ENCODE assay signal across 1 cellular context in genomic region chr7:116499168-116500070, GRCh38.
TF ChIP-seq lines count a peak whose summit lies in the region.

TSS of gene CAV2 (plus strand) at chr7:116499738. CDS start at chr7:116499782, 44 bp downstream.

TF ChIP-seq in HepG2, 621 proteins besides CTCF, POLR2A, EP300 and RAD21 (continued from another document):
- peak; percentile 48; the same call in 1 of the 2 replicates for TF ChIP-seq MAX (IDR thresholded peaks at IDR 0.05)
- TF ChIP-seq ATF7-NPFF (CRISPR knock-in tag; IDR thresholded peaks at IDR 0.05; ENCODE audit: low read depth) = 0 out of 2 replicates have a peak, but pooled peaks have one; percentile 43
- TF ChIP-seq MAZ (IDR thresholded peaks at IDR 0.05; ENCODE audit: borderline replicate concordance, low read depth, low read length) = no peak
- 0 out of 2 replicates have a peak, but pooled peaks have one; percentile 27 for TF ChIP-seq MAZ (CRISPR knock-in tag; IDR thresholded peaks at IDR 0.05; ENCODE audit: low read depth)
- TF ChIP-seq TEAD3 (CRISPR knock-in tag; optimal IDR thresholded peaks at IDR 0.05; ENCODE audit: borderline replicate concordance) = no peak
- TF ChIP-seq SALL1 (CRISPR knock-in tag; IDR thresholded peaks at IDR 0.05) = peak; percentile 6; the same call in 1 of the 2 replicates
- no peak for TF ChIP-seq ZNF766 (CRISPR knock-in tag; IDR thresholded peaks at IDR 0.05; ENCODE audit: borderline replicate concordance)
- peak; percentile 54; the same call in 1 of the 2 replicates for TF ChIP-seq TFDP1 (CRISPR knock-in tag; IDR thresholded peaks at IDR 0.05; ENCODE audit: borderline replicate concordance)
- 0 out of 2 replicates have a peak, but pooled peaks have one; percentile 38 for TF ChIP-seq ZNF772 (CRISPR knock-in tag; IDR thresholded peaks at IDR 0.05)
- TF ChIP-seq UBTF (CRISPR knock-in tag; IDR thresholded peaks at IDR 0.05) = peak; percentile 52; the same call in 1 of the 2 replicates
- peak; percentile 25; the same call in 1 of the 2 replicates for TF ChIP-seq GABPB1 (CRISPR knock-in tag; IDR thresholded peaks at IDR 0.05)
- TF ChIP-seq ZNF782 (CRISPR knock-in tag; IDR thresholded peaks at IDR 0.05; ENCODE audit: borderline replicate concordance) = 0 out of 2 replicates have a peak, but pooled peaks have one; percentile 4
- TF ChIP-seq ZNF777 (CRISPR knock-in tag; IDR thresholded peaks at IDR 0.05) = peak; percentile 87
